In genomic region chr17:9364837-9365430, GRCh38 we compare ENCODE assay signal across 20 cellular contexts.
DNase-seq lines count a peak whose midpoint lies in the region; ATAC-seq, FAIRE-seq and TF ChIP-seq lines count a peak whose summit lies in the region.
"Had no signal": no experiment of that assay in that cellular context is flagged by ENCODE, and none has a peak within 500 bp of the region (broad histone marks: within the 10 kb centered on the region; RNA-seq: fewer than 3 reads in every experiment).

No MANE protein-coding gene starts in this region.

- no peaks in the 10 kb centered on the region for H3K27me3 ChIP-seq in pancreas
- H3K27me3 ChIP-seq: SJCRH30 had no signal

- no peak for TF ChIP-seq POLR2A in A549 (IDR thresholded peaks at IDR 0.05; ENCODE audit: low read length)

- H3K4me1 ChIP-seq in A549 (peaks cover 73% of the 10 kb centered on the region), HEK293 (ENCODE audit: control insufficient read depth, insufficient read depth, low read length) (peaks cover 14% of the 10 kb centered on the region), pancreas (peaks cover 6 to 14% (median 10%) of the 10 kb centered on the region in 3 donors)

- WGBS in A549 (ENCODE audit: missing lambda C conversion rate): 64% methylated on average over 3 of the region's 3 CpGs
- 73 to 78% methylated on average over 3 of the region's 3 CpGs for WGBS in pancreas, 2 donors

- H3K4me3 ChIP-seq in A549 (no peak overlapping the region), HEK293 (ENCODE audit: low read depth, low read length) (no peak overlapping the region), pancreas (no peak overlapping the region)
- H3K4me3 ChIP-seq: SJCRH30 had no signal

- H3K27ac Mint-ChIP-seq in endothelial cell (ENCODE audit: unreplicated experiment) (peak overlapping the region; percentile 39), neural crest cell (ENCODE audit: unreplicated experiment) (peak overlapping the region; percentile 9)
- no peak overlapping the region for H3K27ac Mint-ChIP-seq in activated naive CD4-positive, alpha-beta T cell treated with anti-CD3 and anti-CD28 coated beads, Interleukin-2, amount 10 ng/mL, durations not matched to agents 7 days and 5 days
- no peak overlapping the region for H3K27ac Mint-ChIP-seq in activated CD4-positive, alpha-beta memory T cell treated with anti-CD3 and anti-CD28 coated beads for 36 hours
- H3K27ac Mint-ChIP-seq: CD4-positive, alpha-beta T cell had no signal

- POLR2A ChIA-PET in A549 (lab: Yijun Ruan, JAX): no interaction called here
- POLR2A ChIA-PET in HEK293 (lab: Yijun Ruan, JAX): no interaction called here
- POLR2A ChIA-PET in activated CD4-positive, alpha-beta memory T cell treated with anti-CD3 and anti-CD28 coated beads for 36 hours (lab: Charles Lee): no interaction called here

- peak overlapping the region in 1 of 2 experiments; percentile 39; a peak in 3 of 6 replicates for H3K27ac ChIP-seq in A549
- no peak overlapping the region for H3K27ac ChIP-seq in HEK293 (ENCODE audit: extremely low read depth, low read depth, low read length)
- no peak overlapping the region for H3K27ac ChIP-seq in pancreas
- H3K27ac ChIP-seq: HL-60, RWPE1, SJCRH30 had no signal

- H3K36me3 Mint-ChIP-seq in endothelial cell (ENCODE audit: low read depth, unreplicated experiment) (no peaks in the 10 kb centered on the region), neural crest cell (ENCODE audit: low read depth) (no peaks in the 10 kb centered on the region)
- H3K36me3 Mint-ChIP-seq in activated naive CD4-positive, alpha-beta T cell treated with anti-CD3 and anti-CD28 coated beads, Interleukin-2, amount 10 ng/mL, durations not matched to agents 7 days and 5 days: no peaks in the 10 kb centered on the region
- H3K36me3 Mint-ChIP-seq in activated CD4-positive, alpha-beta memory T cell treated with anti-CD3 and anti-CD28 coated beads for 36 hours: no peaks in the 10 kb centered on the region

- FAIRE-seq in A549 (lab: Jason Lieb, UNC) (no peak), pancreas (lab: Jason Lieb, UNC) (no peak)
- FAIRE-seq: A204.1, HTR-8/SVneo had no signal

- intact Hi-C loops in activated CD4-positive, alpha-beta memory T cell treated with anti-CD3 and anti-CD28 coated beads for 36 hours (cut with micrococcal nuclease): no loop called here
- intact Hi-C loops in pancreas (cut with DNase I): no loop called here

- CTCF ChIA-PET in A549 (lab: Yijun Ruan, JAX): interaction anchor here (1.1 to 1.2 kb wide), 2 partner anchors 18 to 157 kb away, joined by 3 to 4 read pairs; no protein-coding TSS in a partner anchor
- CTCF ChIA-PET in HEK293 (lab: Yijun Ruan, JAX): no interaction called here
- CTCF ChIA-PET in activated naive CD4-positive, alpha-beta T cell treated with anti-CD3 and anti-CD28 coated beads, Interleukin-2, amount 10 ng/mL, durations not matched to agents 7 days and 5 days (lab: Charles Lee): no interaction called here
- CTCF ChIA-PET in activated CD4-positive, alpha-beta memory T cell treated with anti-CD3 and anti-CD28 coated beads for 36 hours (lab: Charles Lee): interaction anchor here (0.9 kb wide), 1 partner anchor 22 kb away, joined by 3 read pairs; no protein-coding TSS in a partner anchor

- no peak for TF ChIP-seq EP300 in A549 (IDR thresholded peaks at IDR 0.05)

- H3K4me1 Mint-ChIP-seq in endothelial cell (ENCODE audit: unreplicated experiment): peaks cover 18% of the 10 kb centered on the region
- peaks cover 38% of the 10 kb centered on the region for H3K4me1 Mint-ChIP-seq in neural crest cell
- H3K4me1 Mint-ChIP-seq in activated naive CD4-positive, alpha-beta T cell treated with anti-CD3 and anti-CD28 coated beads, Interleukin-2, amount 10 ng/mL, durations not matched to agents 7 days and 5 days: no peaks in the 10 kb centered on the region
- H3K4me1 Mint-ChIP-seq in activated CD4-positive, alpha-beta memory T cell treated with anti-CD3 and anti-CD28 coated beads for 36 hours (ENCODE audit: low read depth): peaks cover 12% of the 10 kb centered on the region

- TF ChIP-seq CTCF in A549 (IDR thresholded peaks at IDR 0.05) (no peak), HEK293 (tag by site-specific recombination; IDR thresholded peaks at IDR 0.05) (no peak), endothelial cell (IDR thresholded peaks at IDR 0.05; ENCODE audit: unreplicated experiment) (no peak), neural crest cell (conservative IDR thresholded peaks at IDR 0.05) (no peak), pancreas (IDR thresholded peaks at IDR 0.05) (no peak)

- no peak for TF ChIP-seq RAD21 in A549 (conservative IDR thresholded peaks at IDR 0.05 in 1 of 2, IDR thresholded peaks at IDR 0.05 in 1 of 2)

- H3K27me3 Mint-ChIP-seq in endothelial cell (ENCODE audit: unreplicated experiment): peaks cover 2% of the 10 kb centered on the region
- H3K27me3 Mint-ChIP-seq in neural crest cell (ENCODE audit: low read depth): no peaks in the 10 kb centered on the region
- H3K27me3 Mint-ChIP-seq in activated naive CD4-positive, alpha-beta T cell treated with anti-CD3 and anti-CD28 coated beads, Interleukin-2, amount 10 ng/mL, durations not matched to agents 7 days and 5 days: no peaks in the 10 kb centered on the region
- H3K27me3 Mint-ChIP-seq in activated CD4-positive, alpha-beta memory T cell treated with anti-CD3 and anti-CD28 coated beads for 36 hours: no peaks in the 10 kb centered on the region
- H3K27me3 Mint-ChIP-seq: CD4-positive, alpha-beta T cell had no signal

- DNase-seq in A549 (ENCODE audit: low read depth in 1 of 2, low spot score in 1 of 2) (no peak), endothelial cell (ENCODE audit: low spot score) (no peak), neural crest cell (ENCODE audit: low read depth, low spot score) (no peak), SIG-M5 (lab: John Stamatoyannopoulos, UW) (no peak), pancreas (no peak)
- DNase-seq in activated naive CD4-positive, alpha-beta T cell treated with anti-CD3 and anti-CD28 coated beads, Interleukin-2, amount 10 ng/mL, durations not matched to agents 7 days and 5 days: no peak
- no peak for DNase-seq in activated CD4-positive, alpha-beta memory T cell treated with anti-CD3 and anti-CD28 coated beads for 36 hours
- DNase-seq: AML-193; CD4-positive, alpha-beta T cell; H9; MV-4-11; NCI-H1417 treated with DMSO at 0.1 percent for 48 hours; NCI-H2029; NCI-H748 treated with DMSO at 0.1 percent for 48 hours had no signal

- H3K4me2 ChIP-seq in A549: 0 out of 3 replicates have a peak overlapping the region, but pooled peaks have one; percentile 2

- H3K4me3 Mint-ChIP-seq in endothelial cell (ENCODE audit: unreplicated experiment): no peak overlapping the region
- no peak overlapping the region for H3K4me3 Mint-ChIP-seq in neural crest cell
- H3K4me3 Mint-ChIP-seq in activated naive CD4-positive, alpha-beta T cell treated with anti-CD3 and anti-CD28 coated beads, Interleukin-2, amount 10 ng/mL, durations not matched to agents 7 days and 5 days: no peak overlapping the region
- no peak overlapping the region for H3K4me3 Mint-ChIP-seq in activated CD4-positive, alpha-beta memory T cell treated with anti-CD3 and anti-CD28 coated beads for 36 hours
- H3K4me3 Mint-ChIP-seq: CD4-positive, alpha-beta T cell; H9 had no signal

- H3K9me3 ChIP-seq in A549: no peaks in the 10 kb centered on the region
- no peaks in the 10 kb centered on the region for H3K9me3 ChIP-seq in HEK293 (ENCODE audit: control insufficient read depth, insufficient read depth, low read depth, low read length)
- no peaks in the 10 kb centered on the region for H3K9me3 ChIP-seq in pancreas
- H3K9me3 ChIP-seq: SJCRH30 had no signal

- no peaks in the 10 kb centered on the region for H3K36me3 ChIP-seq in HEK293 (ENCODE audit: control insufficient read depth in 2 of 2, insufficient read depth in 1 of 2, low read length in 2 of 2)
- no peaks in the 10 kb centered on the region for H3K36me3 ChIP-seq in pancreas
- H3K36me3 ChIP-seq: SJCRH30 had no signal

- H3K9me3 Mint-ChIP-seq in endothelial cell (ENCODE audit: unreplicated experiment) (no peaks in the 10 kb centered on the region), neural crest cell (no peaks in the 10 kb centered on the region)
- no peaks in the 10 kb centered on the region for H3K9me3 Mint-ChIP-seq in activated naive CD4-positive, alpha-beta T cell treated with anti-CD3 and anti-CD28 coated beads, Interleukin-2, amount 10 ng/mL, durations not matched to agents 7 days and 5 days
- H3K9me3 Mint-ChIP-seq in activated CD4-positive, alpha-beta memory T cell treated with anti-CD3 and anti-CD28 coated beads for 36 hours: no peaks in the 10 kb centered on the region
- H3K9me3 Mint-ChIP-seq: CD4-positive, alpha-beta T cell; H9 had no signal

- ATAC-seq in A549: no peak
- no peak for ATAC-seq in pancreas

TF ChIP-seq in A549, 52 proteins besides CTCF, POLR2A, EP300 and RAD21 (continues in another document):
- no peak for TF ChIP-seq ZC3H11A (IDR thresholded peaks at IDR 0.05)
- no peak for TF ChIP-seq EHMT2 (IDR thresholded peaks at IDR 0.05; ENCODE audit: low read depth)
- TF ChIP-seq SMC3 (IDR thresholded peaks at IDR 0.05): no peak
- TF ChIP-seq CBX2 (IDR thresholded peaks at IDR 0.05; ENCODE audit: borderline replicate concordance, low read depth): no peak
- TF ChIP-seq ZSCAN20 (CRISPR knock-in tag; IDR thresholded peaks at IDR 0.05): no peak
- no peak for TF ChIP-seq HOXA7 (CRISPR knock-in tag; IDR thresholded peaks at IDR 0.05)
- no peak for TF ChIP-seq FOXS1 (CRISPR knock-in tag; IDR thresholded peaks at IDR 0.05)
- no peak for TF ChIP-seq NFE2L2 (conservative IDR thresholded peaks at IDR 0.05; ENCODE audit: low read length)
- TF ChIP-seq MAFK (IDR thresholded peaks at IDR 0.05; ENCODE audit: partially characterized antibody): no peak

TF ChIP-seq in HEK293, 187 proteins besides CTCF, POLR2A, EP300 and RAD21 (continues in another document):
- TF ChIP-seq ZBTB17 (tag by site-specific recombination; IDR thresholded peaks at IDR 0.05) (0 out of 2 replicates have a peak, but pooled peaks have one; percentile 12), PRDM1 (tag by site-specific recombination; IDR thresholded peaks at IDR 0.05) (peak; percentile 95), PRDM6 (tag by site-specific recombination; IDR thresholded peaks at IDR 0.05) (peak; percentile 39; the same call in 1 of the 2 replicates)

Comparison
In these comparisons a context has a peak if more than half of its experiments do, and no peak if none do; other contexts are left out.
1. H3K27ac Mint-ChIP-seq: peak in endothelial cell (single experiment) and neural crest cell (single experiment); none in activated naive CD4-positive, alpha-beta T cell treated with anti-CD3 and anti-CD28 coated beads, Interleukin-2, amount 10 ng/mL, durations not matched to agents 7 days and 5 days (single experiment) and activated CD4-positive, alpha-beta memory T cell treated with anti-CD3 and anti-CD28 coated beads for 36 hours (single experiment).
2. CTCF ChIA-PET loops: an anchor here in A549 (1.1 to 1.2 kb wide) and activated CD4-positive, alpha-beta memory T cell treated with anti-CD3 and anti-CD28 coated beads for 36 hours (0.9 kb wide); none called in HEK293 and activated naive CD4-positive, alpha-beta T cell treated with anti-CD3 and anti-CD28 coated beads, Interleukin-2, amount 10 ng/mL, durations not matched to agents 7 days and 5 days.